ENCODE assay signal across 9 cellular contexts in the genomic region with DNA sequence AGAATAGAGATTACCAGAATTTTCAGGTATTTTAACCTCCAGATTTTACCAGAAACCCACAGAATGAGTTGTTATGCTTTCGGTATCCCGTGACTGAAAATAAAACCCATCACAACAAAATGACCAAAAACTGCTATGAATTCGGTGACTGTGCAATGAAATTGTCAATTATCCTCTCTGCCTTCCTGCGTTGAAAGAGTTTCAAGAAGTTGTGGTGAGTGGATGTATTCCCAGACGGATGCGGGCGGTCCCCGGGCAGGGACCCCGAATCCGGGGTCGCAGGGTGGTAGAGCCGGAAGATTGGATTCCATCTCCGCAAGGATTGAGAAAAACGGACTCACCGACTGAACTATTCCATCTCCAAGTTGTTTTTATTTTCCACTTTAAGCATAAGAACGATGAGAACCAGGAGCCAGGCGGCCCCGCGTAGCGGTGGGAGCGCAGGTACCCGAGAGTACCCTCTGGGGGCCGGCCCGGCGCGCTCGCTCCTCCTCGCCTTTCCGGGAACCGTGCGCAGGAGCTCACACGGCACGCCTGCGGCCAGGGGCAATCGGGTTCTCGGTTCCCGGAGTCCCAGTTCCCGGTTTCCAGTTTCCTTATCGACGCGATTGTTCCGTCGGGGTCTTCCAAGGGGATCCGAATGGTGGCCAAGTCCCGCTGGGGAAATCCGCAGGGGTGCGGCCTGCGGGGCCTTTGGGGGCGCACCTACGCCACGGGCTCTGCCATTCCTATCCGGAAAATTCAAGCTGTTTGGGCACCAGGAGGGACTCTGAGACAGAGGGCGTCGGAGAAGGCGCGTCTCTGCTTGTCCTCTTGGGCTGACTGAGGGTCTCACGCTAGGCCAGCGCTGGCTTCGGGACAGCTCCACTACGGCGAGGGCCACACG.
A peak's percentile ranks its signal among the peaks of the same experiment; 100 is the strongest.
DNase-seq lines count a peak whose midpoint lies in the region; ATAC-seq and TF ChIP-seq lines count a peak whose summit lies in the region.
"Had no signal": no experiment of that assay in that cellular context is flagged by ENCODE, and none has a peak within 500 bp of the region (broad histone marks: within the 10 kb centered on the region; RNA-seq: fewer than 3 reads in every experiment).

No MANE protein-coding gene starts in this region.

- no peak for TF ChIP-seq EP300 in tibial nerve (IDR thresholded peaks at IDR 0.05)

- peaks cover 3% of the 10 kb centered on the region for H3K36me3 Mint-ChIP-seq in memory B cell

- intact Hi-C loops in Right ventricle myocardium inferior (cut with DNase I) = loop anchor here (5.0 kb wide), 1 partner anchor 64 kb away; no protein-coding TSS in a partner anchor

- no peaks in the 10 kb centered on the region for H3K9me3 Mint-ChIP-seq in memory B cell

- no peak for TF ChIP-seq POLR2A in tibial nerve (IDR thresholded peaks at IDR 0.05)

- H3K4me3 ChIP-seq in right atrium auricular region (peak overlapping the region in 1 of 2 donors; percentile 33), adipocyte (ENCODE audit: low read length) (peak overlapping the region; percentile 71), tibial nerve (peak overlapping the region in 3 of 4 donors; percentile 32 to 38 (median 34))

- WGBS in tibial nerve, 2 donors = 12 to 17% methylated on average over 54 to 58 of the region's 62 CpGs

- H3K27me3 Mint-ChIP-seq in memory B cell = peaks cover 22% of the 10 kb centered on the region

- H3K27me3 ChIP-seq in right atrium auricular region = peaks cover 9 to 16% of the 10 kb centered on the region in 2 donors
- peaks cover 20% of the 10 kb centered on the region for H3K27me3 ChIP-seq in adipocyte (replicated peaks; ENCODE audit: control insufficient read depth, insufficient read depth, low read length)
- H3K27me3 ChIP-seq in tibial nerve = peaks cover 0 to 53% of the 10 kb centered on the region in 2 donors

- DNase-seq in Right ventricle myocardium inferior (ENCODE audit: missing footprints) (peak; percentile 67), right atrium auricular region (ENCODE audit: low spot score) (no peak), adipocyte (ENCODE audit: low read depth) (peak; percentile 35), memory B cell (ENCODE audit: low spot score in 2 of 2) (no peak), tibial nerve (ENCODE audit: low spot score in 2 of 2) (no peak), NCI-H2171 treated with DMSO at 0.1 percent for 48 hours (lab: John Stamatoyannopoulos, UW) (no peak), C1 segment of cervical spinal cord (lab: John Stamatoyannopoulos, UW) (no peak)

- H3K4me1 ChIP-seq in right atrium auricular region = peaks cover 0 to 18% of the 10 kb centered on the region in 2 donors
- peaks cover 3% of the 10 kb centered on the region for H3K4me1 ChIP-seq in adipocyte (ENCODE audit: control insufficient read depth, insufficient read depth, low read length)
- H3K4me1 ChIP-seq in tibial nerve = peaks cover 0 to 19% (median 2%) of the 10 kb centered on the region in 4 donors

- H3K9me3 ChIP-seq in right atrium auricular region = peaks cover 0 to 4% of the 10 kb centered on the region in 2 donors
- no peaks in the 10 kb centered on the region for H3K9me3 ChIP-seq in adipocyte (ENCODE audit: control insufficient read depth, low read length)
- H3K9me3 ChIP-seq in tibial nerve = no peaks in the 10 kb centered on the region

- ATAC-seq in Right ventricle myocardium inferior (no peak), memory B cell (ENCODE audit: low read depth) (peak; percentile 77), HG03469 (IDR thresholded peaks at IDR 0.05; ENCODE audit: unreplicated experiment) (no peak)

- H3K4me1 Mint-ChIP-seq in memory B cell = peaks cover 13% of the 10 kb centered on the region

- H3K27ac ChIP-seq in right atrium auricular region = no peak overlapping the region
- H3K27ac ChIP-seq in tibial nerve = no peak overlapping the region

- peak overlapping the region; percentile 82 for H3K4me3 Mint-ChIP-seq in memory B cell
- H3K4me3 Mint-ChIP-seq: neural crest cell had no signal

- peak overlapping the region; percentile 41 for H3K9ac ChIP-seq in adipocyte (ENCODE audit: low read length)

- peak overlapping the region; percentile 80 for H3K27ac Mint-ChIP-seq in memory B cell

- H3K36me3 ChIP-seq in right atrium auricular region = no peaks in the 10 kb centered on the region
- H3K36me3 ChIP-seq in adipocyte (ENCODE audit: control insufficient read depth, insufficient read depth, low read length, severe bottlenecking) = no peaks in the 10 kb centered on the region
- H3K36me3 ChIP-seq in tibial nerve = no peaks in the 10 kb centered on the region

- TF ChIP-seq CTCF in right atrium auricular region (IDR thresholded peaks at IDR 0.05) (no peak), tibial nerve (IDR thresholded peaks at IDR 0.05) (no peak)

Comparison
In these comparisons a context has a peak if more than half of its experiments do, and no peak if none do; other contexts are left out.
1. DNase-seq: peak in Right ventricle myocardium inferior (single experiment) and adipocyte (single experiment); none in right atrium auricular region (single experiment), memory B cell (0 of 2), tibial nerve (0 of 2), NCI-H2171 treated with DMSO at 0.1 percent for 48 hours (single experiment) and C1 segment of cervical spinal cord (0 of 14).